ENCODE assay signal across 1 cellular context in the genomic region with DNA sequence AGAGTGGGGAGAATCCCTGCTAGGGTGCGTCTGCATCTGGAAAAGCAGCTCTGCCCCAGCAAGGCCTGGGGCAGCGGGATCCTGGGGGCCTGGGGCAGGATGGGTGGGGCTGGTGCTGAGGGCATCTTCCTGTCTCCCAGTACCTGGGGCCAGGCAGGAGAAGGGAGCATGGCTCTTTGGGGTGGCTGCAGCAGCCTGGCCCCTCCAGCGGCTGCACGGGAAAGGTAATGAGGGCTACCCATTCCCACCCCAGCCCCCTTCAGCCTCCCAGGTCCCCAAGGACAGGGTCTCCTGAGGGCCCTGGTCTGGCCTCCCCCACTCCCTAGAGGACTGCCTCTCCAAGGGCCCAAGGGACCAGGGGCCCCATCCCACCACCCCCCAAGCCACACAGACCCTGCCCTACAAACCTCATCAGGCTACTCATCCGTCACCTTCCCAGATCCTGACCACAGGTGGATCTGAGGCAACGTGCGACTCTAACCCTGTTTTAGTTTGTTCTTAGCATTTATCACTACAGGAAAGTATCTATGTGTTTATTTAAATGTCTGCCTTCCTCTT.
TF ChIP-seq lines count a peak whose summit lies in the region.

No MANE protein-coding gene starts in this region.

TF ChIP-seq in K562, 482 proteins besides CTCF, POLR2A, EP300 and RAD21:
- TF ChIP-seq ZBTB17 (CRISPR knock-in tag; IDR thresholded peaks at IDR 0.05) (no peak), HMG20A (CRISPR knock-in tag; conservative IDR thresholded peaks at IDR 0.05) (no peak), JUNB (CRISPR knock-in tag; conservative IDR thresholded peaks at IDR 0.05) (no peak), ZNF263 (CRISPR knock-in tag; IDR thresholded peaks at IDR 0.05; ENCODE audit: borderline replicate concordance) (no peak), ZBTB7A (IDR thresholded peaks at IDR 0.05; ENCODE audit: borderline replicate concordance, control insufficient read depth, low read depth, low read length) (no peak), ZNF24 (IDR thresholded peaks at IDR 0.05) (no peak), ATF7 (IDR thresholded peaks at IDR 0.05) (no peak), ZNF253 (CRISPR knock-in tag; conservative IDR thresholded peaks at IDR 0.05) (no peak), ASH1L (IDR thresholded peaks at IDR 0.05; ENCODE audit: borderline replicate concordance, low read depth, partially characterized antibody) (no peak), NCOA1 (IDR thresholded peaks at IDR 0.05; ENCODE audit: low read depth) (no peak), CEBPB (tag; IDR thresholded peaks at IDR 0.05) (no peak), ZNF778 (CRISPR knock-in tag; IDR thresholded peaks at IDR 0.05) (no peak), SREBF1 (IDR thresholded peaks at IDR 0.05; ENCODE audit: borderline replicate concordance, low read depth, low read length) (no peak), PYGO2 (tag; IDR thresholded peaks at IDR 0.05) (no peak), MYBL2 (IDR thresholded peaks at IDR 0.05; ENCODE audit: low read depth) (no peak), MYBL2 (CRISPR knock-in tag; IDR thresholded peaks at IDR 0.05; ENCODE audit: borderline replicate concordance) (no peak), ZNF23 (CRISPR knock-in tag; IDR thresholded peaks at IDR 0.05) (no peak)
- TF ChIP-seq, protein P1, sequence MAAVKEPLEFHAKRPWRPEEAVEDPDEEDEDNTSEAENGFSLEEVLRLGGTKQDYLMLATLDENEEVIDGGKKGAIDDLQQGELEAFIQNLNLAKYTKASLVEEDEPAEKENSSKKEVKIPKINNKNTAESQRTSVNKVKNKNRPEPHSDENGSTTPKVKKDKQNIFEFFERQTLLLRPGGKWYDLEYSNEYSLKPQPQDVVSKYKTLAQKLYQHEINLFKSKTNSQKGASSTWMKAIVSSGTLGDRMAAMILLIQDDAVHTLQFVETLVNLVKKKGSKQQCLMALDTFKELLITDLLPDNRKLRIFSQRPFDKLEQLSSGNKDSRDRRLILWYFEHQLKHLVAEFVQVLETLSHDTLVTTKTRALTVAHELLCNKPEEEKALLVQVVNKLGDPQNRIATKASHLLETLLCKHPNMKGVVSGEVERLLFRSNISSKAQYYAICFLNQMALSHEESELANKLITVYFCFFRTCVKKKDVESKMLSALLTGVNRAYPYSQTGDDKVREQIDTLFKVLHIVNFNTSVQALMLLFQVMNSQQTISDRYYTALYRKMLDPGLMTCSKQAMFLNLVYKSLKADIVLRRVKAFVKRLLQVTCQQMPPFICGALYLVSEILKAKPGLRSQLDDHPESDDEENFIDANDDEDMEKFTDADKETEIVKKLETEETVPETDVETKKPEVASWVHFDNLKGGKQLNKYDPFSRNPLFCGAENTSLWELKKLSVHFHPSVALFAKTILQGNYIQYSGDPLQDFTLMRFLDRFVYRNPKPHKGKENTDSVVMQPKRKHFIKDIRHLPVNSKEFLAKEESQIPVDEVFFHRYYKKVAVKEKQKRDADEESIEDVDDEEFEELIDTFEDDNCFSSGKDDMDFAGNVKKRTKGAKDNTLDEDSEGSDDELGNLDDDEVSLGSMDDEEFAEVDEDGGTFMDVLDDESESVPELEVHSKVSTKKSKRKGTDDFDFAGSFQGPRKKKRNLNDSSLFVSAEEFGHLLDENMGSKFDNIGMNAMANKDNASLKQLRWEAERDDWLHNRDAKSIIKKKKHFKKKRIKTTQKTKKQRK (IDR thresholded peaks at IDR 0.05; ENCODE audit: borderline replicate concordance, low read depth, low read length) = no peak
- TF ChIP-seq, protein P2, sequence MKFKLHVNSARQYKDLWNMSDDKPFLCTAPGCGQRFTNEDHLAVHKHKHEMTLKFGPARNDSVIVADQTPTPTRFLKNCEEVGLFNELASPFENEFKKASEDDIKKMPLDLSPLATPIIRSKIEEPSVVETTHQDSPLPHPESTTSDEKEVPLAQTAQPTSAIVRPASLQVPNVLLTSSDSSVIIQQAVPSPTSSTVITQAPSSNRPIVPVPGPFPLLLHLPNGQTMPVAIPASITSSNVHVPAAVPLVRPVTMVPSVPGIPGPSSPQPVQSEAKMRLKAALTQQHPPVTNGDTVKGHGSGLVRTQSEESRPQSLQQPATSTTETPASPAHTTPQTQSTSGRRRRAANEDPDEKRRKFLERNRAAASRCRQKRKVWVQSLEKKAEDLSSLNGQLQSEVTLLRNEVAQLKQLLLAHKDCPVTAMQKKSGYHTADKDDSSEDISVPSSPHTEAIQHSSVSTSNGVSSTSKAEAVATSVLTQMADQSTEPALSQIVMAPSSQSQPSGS (CRISPR knock-in tag; IDR thresholded peaks at IDR 0.05) = no peak
- TF ChIP-seq, protein P3, sequence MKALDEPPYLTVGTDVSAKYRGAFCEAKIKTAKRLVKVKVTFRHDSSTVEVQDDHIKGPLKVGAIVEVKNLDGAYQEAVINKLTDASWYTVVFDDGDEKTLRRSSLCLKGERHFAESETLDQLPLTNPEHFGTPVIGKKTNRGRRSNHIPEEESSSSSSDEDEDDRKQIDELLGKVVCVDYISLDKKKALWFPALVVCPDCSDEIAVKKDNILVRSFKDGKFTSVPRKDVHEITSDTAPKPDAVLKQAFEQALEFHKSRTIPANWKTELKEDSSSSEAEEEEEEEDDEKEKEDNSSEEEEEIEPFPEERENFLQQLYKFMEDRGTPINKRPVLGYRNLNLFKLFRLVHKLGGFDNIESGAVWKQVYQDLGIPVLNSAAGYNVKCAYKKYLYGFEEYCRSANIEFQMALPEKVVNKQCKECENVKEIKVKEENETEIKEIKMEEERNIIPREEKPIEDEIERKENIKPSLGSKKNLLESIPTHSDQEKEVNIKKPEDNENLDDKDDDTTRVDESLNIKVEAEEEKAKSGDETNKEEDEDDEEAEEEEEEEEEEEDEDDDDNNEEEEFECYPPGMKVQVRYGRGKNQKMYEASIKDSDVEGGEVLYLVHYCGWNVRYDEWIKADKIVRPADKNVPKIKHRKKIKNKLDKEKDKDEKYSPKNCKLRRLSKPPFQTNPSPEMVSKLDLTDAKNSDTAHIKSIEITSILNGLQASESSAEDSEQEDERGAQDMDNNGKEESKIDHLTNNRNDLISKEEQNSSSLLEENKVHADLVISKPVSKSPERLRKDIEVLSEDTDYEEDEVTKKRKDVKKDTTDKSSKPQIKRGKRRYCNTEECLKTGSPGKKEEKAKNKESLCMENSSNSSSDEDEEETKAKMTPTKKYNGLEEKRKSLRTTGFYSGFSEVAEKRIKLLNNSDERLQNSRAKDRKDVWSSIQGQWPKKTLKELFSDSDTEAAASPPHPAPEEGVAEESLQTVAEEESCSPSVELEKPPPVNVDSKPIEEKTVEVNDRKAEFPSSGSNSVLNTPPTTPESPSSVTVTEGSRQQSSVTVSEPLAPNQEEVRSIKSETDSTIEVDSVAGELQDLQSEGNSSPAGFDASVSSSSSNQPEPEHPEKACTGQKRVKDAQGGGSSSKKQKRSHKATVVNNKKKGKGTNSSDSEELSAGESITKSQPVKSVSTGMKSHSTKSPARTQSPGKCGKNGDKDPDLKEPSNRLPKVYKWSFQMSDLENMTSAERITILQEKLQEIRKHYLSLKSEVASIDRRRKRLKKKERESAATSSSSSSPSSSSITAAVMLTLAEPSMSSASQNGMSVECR (CRISPR knock-in tag; IDR thresholded peaks at IDR 0.05) = no peak
